In genomic region chr2:94924999-94925398, GRCh38 we compare ENCODE assay signal across 17 cellular contexts. TPM values are rescaled to one million over a fixed set of nuclear protein-coding genes. Genes with fewer than 3 reads are reported as not detected.
"Had no signal": no experiment of that assay in that cellular context is flagged by ENCODE, and none has a peak within 500 bp of the region (broad histone marks: within the 10 kb centered on the region; RNA-seq: fewer than 3 reads in every experiment).

No MANE protein-coding gene starts in this region.

RNA-seq across cellular contexts. Expression of gene TEKT4, which starts 53.8 kb away (rescaled TPM):
- total RNA-seq: colonic mucosa; dermis microvascular lymphatic vessel endothelial cell; endodermal cell; esophagus mucosa; esophagus squamous epithelium; gastrocnemius medialis; glomerular endothelial cell; left colon; left ventricle myocardium superior; lower leg skin; lung microvascular endothelial cell; mesothelial cell of epicardium; mucosa of descending colon; myocyte; naive thymus-derived CD8-positive, alpha-beta T cell had no signal
- polyA plus RNA-seq: heart right ventricle; immature natural killer cell; naive thymus-derived CD8-positive, alpha-beta T cell had no signal
